In genomic region chr11:94494200-94494545, GRCh38 we compare ENCODE assay signal across 6 cellular contexts. TPM values are rescaled to one million over a fixed set of nuclear protein-coding genes. Genes with fewer than 3 reads are reported as not detected.
DNase-seq lines count a peak whose midpoint lies in the region; ATAC-seq and TF ChIP-seq lines count a peak whose summit lies in the region.

No MANE protein-coding gene starts in this region.

- peak overlapping the region; percentile 77 for H3K27ac ChIP-seq in caudate nucleus (ENCODE audit: low read depth, low read length)

- in situ Hi-C loops in ACHN (cut with HindIII; ENCODE audit: low pct_ligation_motif_present, low pct_unique_long_range_greater_than_20kb, low sequenced_read_pairs) = no loop called here

- ATAC-seq in GM19328 (IDR thresholded peaks at IDR 0.05; ENCODE audit: unreplicated experiment) (peak; percentile 54), HG03342 (IDR thresholded peaks at IDR 0.05; ENCODE audit: unreplicated experiment) (peak; percentile 63)

- DNase-seq in caudate nucleus (lab: John Stamatoyannopoulos, UW) (no peak), osteocyte (ENCODE audit: extremely low spot score, unreplicated experiment) (no peak), ACHN (no peak)
- no peak for DNase-seq in stimulated activated CD4-positive, alpha-beta T cell treated with anti-CD3 and anti-CD28 coated beads, Interleukin-2, amount 100 ng/mL, for 48 hours

- no peak for TF ChIP-seq CTCF in osteocyte (IDR thresholded peaks at IDR 0.05)

- no peaks in the 10 kb centered on the region for H3K9me3 Mint-ChIP-seq in osteocyte (ENCODE audit: unreplicated experiment)

- H3K4me3 Mint-ChIP-seq in osteocyte (ENCODE audit: unreplicated experiment) = peak overlapping the region; percentile 96

- peak overlapping the region; percentile 94 for H3K27ac Mint-ChIP-seq in osteocyte (ENCODE audit: unreplicated experiment)

- H3K4me1 Mint-ChIP-seq in osteocyte (ENCODE audit: unreplicated experiment) = peaks cover 22% of the 10 kb centered on the region

- no peaks in the 10 kb centered on the region for H3K27me3 Mint-ChIP-seq in osteocyte (ENCODE audit: unreplicated experiment)

- peaks cover 31% of the 10 kb centered on the region for H3K36me3 Mint-ChIP-seq in osteocyte (ENCODE audit: unreplicated experiment)

RNA-seq across cellular contexts. Expression of gene ANKRD49, which starts 0.4 kb away (rescaled TPM):
- 11.3 and 11.7 TPM in 2 replicates for total RNA-seq in osteocyte

RNA-seq across cellular contexts. Expression of gene MRE11, which starts 0.5 kb away (rescaled TPM):
- 21.2 and 21.4 TPM in 2 replicates for total RNA-seq in osteocyte

RNA-seq across cellular contexts. Expression of gene C11orf97, which starts 18.1 kb away (rescaled TPM):
- total RNA-seq in osteocyte = not detected in 2 replicates

RNA-seq across cellular contexts. Expression of gene FUT4, which starts 49.5 kb away (rescaled TPM):
- 2.8 and 3.0 TPM in 2 replicates for total RNA-seq in osteocyte
